In genomic region chr3:194584435-194584776, GRCh38 we compare ENCODE assay signal across 8 cellular contexts. TPM values are rescaled to one million over a fixed set of nuclear protein-coding genes. Genes with fewer than 3 reads are reported as not detected.
DNase-seq lines count a peak whose midpoint lies in the region; ATAC-seq lines count a peak whose summit lies in the region.

No MANE protein-coding gene starts in this region.

- intact Hi-C loops in activated T-helper 2 cell treated with anti-CD3 and anti-CD28 coated beads, Interferon-gamma antibody, Interleukin-2, Interleukin-4, amounts not matched to agents 10 μg/mL and 5 μg/mL and 100 μg/mL, durations not matched to agents 14 hours and 24 hours and 36 hours (cut with micrococcal nuclease) = loop anchor here (2.0 to 10.0 kb wide), 4 partner anchors 64 to 670 kb away; partner anchors contain the start of gene HES1
- intact Hi-C loops in posterior vena cava (cut with DNase I) = no loop called here

- peak overlapping the region; percentile 97 for H3K27ac Mint-ChIP-seq in activated T-helper 2 cell treated with anti-CD3 and anti-CD28 coated beads, Interferon-gamma antibody, Interleukin-2, Interleukin-4, amounts not matched to agents 10 μg/mL and 5 μg/mL and 100 μg/mL, durations not matched to agents 14 hours and 24 hours and 36 hours
- H3K27ac Mint-ChIP-seq in stimulated activated memory B cell treated with anti-CD40 and anti-IgM and Interleukin-4, amounts not matched to agents 10 μg/mL and 1 μg/mL and 100 μg/mL, for 72 hours = peak overlapping the region; percentile 99

- H3K9me3 ChIP-seq in iPS-15b (ENCODE audit: control insufficient read depth, insufficient read depth, low read length) = no peaks in the 10 kb centered on the region

- no peak for DNase-seq in activated T-helper 2 cell treated with anti-CD3 and anti-CD28 coated beads, Interferon-gamma antibody, Interleukin-2, Interleukin-4, amounts not matched to agents 10 μg/mL and 5 μg/mL and 100 μg/mL, durations not matched to agents 14 hours and 24 hours and 36 hours (ENCODE audit: low spot score)
- no peak for DNase-seq in SK-N-DZ (ENCODE audit: low spot score)
- no peak for DNase-seq in posterior vena cava (ENCODE audit: low spot score)

- H3K4me1 Mint-ChIP-seq in activated T-helper 2 cell treated with anti-CD3 and anti-CD28 coated beads, Interferon-gamma antibody, Interleukin-2, Interleukin-4, amounts not matched to agents 10 μg/mL and 5 μg/mL and 100 μg/mL, durations not matched to agents 14 hours and 24 hours and 36 hours (ENCODE audit: low read depth) = peaks cover 27% of the 10 kb centered on the region
- H3K4me1 Mint-ChIP-seq in stimulated activated memory B cell treated with anti-CD40 and anti-IgM and Interleukin-4, amounts not matched to agents 10 μg/mL and 1 μg/mL and 100 μg/mL, for 72 hours = peaks cover 17% of the 10 kb centered on the region

- H3K27me3 ChIP-seq in iPS-15b (ENCODE audit: control insufficient read depth, insufficient read depth, low read length) = no peaks in the 10 kb centered on the region

- H3K4me3 Mint-ChIP-seq in activated T-helper 2 cell treated with anti-CD3 and anti-CD28 coated beads, Interferon-gamma antibody, Interleukin-2, Interleukin-4, amounts not matched to agents 10 μg/mL and 5 μg/mL and 100 μg/mL, durations not matched to agents 14 hours and 24 hours and 36 hours (ENCODE audit: low read depth) = peak overlapping the region; percentile 99
- peak overlapping the region; percentile 99 for H3K4me3 Mint-ChIP-seq in stimulated activated memory B cell treated with anti-CD40 and anti-IgM and Interleukin-4, amounts not matched to agents 10 μg/mL and 1 μg/mL and 100 μg/mL, for 72 hours

- H3K9me3 Mint-ChIP-seq in activated T-helper 2 cell treated with anti-CD3 and anti-CD28 coated beads, Interferon-gamma antibody, Interleukin-2, Interleukin-4, amounts not matched to agents 10 μg/mL and 5 μg/mL and 100 μg/mL, durations not matched to agents 14 hours and 24 hours and 36 hours = no peaks in the 10 kb centered on the region
- no peaks in the 10 kb centered on the region for H3K9me3 Mint-ChIP-seq in stimulated activated memory B cell treated with anti-CD40 and anti-IgM and Interleukin-4, amounts not matched to agents 10 μg/mL and 1 μg/mL and 100 μg/mL, for 72 hours

- H3K4me3 ChIP-seq in iPS-15b (ENCODE audit: low read depth, low read length) = peak overlapping the region; percentile 91

- peak overlapping the region; percentile 91 for H3K9ac ChIP-seq in iPS-15b (ENCODE audit: low read depth, low read length)

- no peaks in the 10 kb centered on the region for H3K36me3 ChIP-seq in iPS-15b (ENCODE audit: control insufficient read depth, insufficient read depth, low read length)

- H3K36me3 Mint-ChIP-seq in activated T-helper 2 cell treated with anti-CD3 and anti-CD28 coated beads, Interferon-gamma antibody, Interleukin-2, Interleukin-4, amounts not matched to agents 10 μg/mL and 5 μg/mL and 100 μg/mL, durations not matched to agents 14 hours and 24 hours and 36 hours (ENCODE audit: low read depth) = peaks cover 24% of the 10 kb centered on the region
- peaks cover 17% of the 10 kb centered on the region for H3K36me3 Mint-ChIP-seq in stimulated activated memory B cell treated with anti-CD40 and anti-IgM and Interleukin-4, amounts not matched to agents 10 μg/mL and 1 μg/mL and 100 μg/mL, for 72 hours

- H3K27me3 Mint-ChIP-seq in activated T-helper 2 cell treated with anti-CD3 and anti-CD28 coated beads, Interferon-gamma antibody, Interleukin-2, Interleukin-4, amounts not matched to agents 10 μg/mL and 5 μg/mL and 100 μg/mL, durations not matched to agents 14 hours and 24 hours and 36 hours (ENCODE audit: low read depth) = no peaks in the 10 kb centered on the region
- H3K27me3 Mint-ChIP-seq in stimulated activated memory B cell treated with anti-CD40 and anti-IgM and Interleukin-4, amounts not matched to agents 10 μg/mL and 1 μg/mL and 100 μg/mL, for 72 hours = no peaks in the 10 kb centered on the region

- peak; percentile 5 for ATAC-seq in HG02884 (IDR thresholded peaks at IDR 0.05; ENCODE audit: unreplicated experiment)
- no peak for ATAC-seq in stimulated activated memory B cell treated with anti-CD40 and anti-IgM and Interleukin-4, amounts not matched to agents 10 μg/mL and 1 μg/mL and 100 μg/mL, for 72 hours
- no peak for ATAC-seq in HG03095 (IDR thresholded peaks at IDR 0.05; ENCODE audit: unreplicated experiment)
- ATAC-seq in GM18861 (IDR thresholded peaks at IDR 0.05; ENCODE audit: unreplicated experiment) = no peak

- no peaks in the 10 kb centered on the region for H3K4me1 ChIP-seq in iPS-15b (ENCODE audit: control insufficient read depth, insufficient read depth, low read length)

RNA-seq across cellular contexts. Expression of gene TMEM44, which starts 48.8 kb away (rescaled TPM):
- total RNA-seq in activated T-helper 2 cell treated with anti-CD3 and anti-CD28 coated beads, Interferon-gamma antibody, Interleukin-2, Interleukin-4, amounts not matched to agents 10 μg/mL and 5 μg/mL and 100 μg/mL, durations not matched to agents 14 hours and 24 hours and 36 hours = 9.3 and 9.4 TPM in 2 replicates
- polyA plus RNA-seq in SK-N-DZ (2014; cell fraction: cytosol; rRNA removed) = 11.8 and 21.0 TPM in 2 replicates
- polyA plus RNA-seq in SK-N-DZ (2014; cell fraction: nucleus; rRNA removed) = 42.9 and 51.7 TPM in 2 replicates
- total RNA-seq in posterior vena cava = 1 to 10 TPM; 9.2 to 9.4 TPM
